8 cellular contexts compared by ENCODE assay signal in the genomic region with DNA sequence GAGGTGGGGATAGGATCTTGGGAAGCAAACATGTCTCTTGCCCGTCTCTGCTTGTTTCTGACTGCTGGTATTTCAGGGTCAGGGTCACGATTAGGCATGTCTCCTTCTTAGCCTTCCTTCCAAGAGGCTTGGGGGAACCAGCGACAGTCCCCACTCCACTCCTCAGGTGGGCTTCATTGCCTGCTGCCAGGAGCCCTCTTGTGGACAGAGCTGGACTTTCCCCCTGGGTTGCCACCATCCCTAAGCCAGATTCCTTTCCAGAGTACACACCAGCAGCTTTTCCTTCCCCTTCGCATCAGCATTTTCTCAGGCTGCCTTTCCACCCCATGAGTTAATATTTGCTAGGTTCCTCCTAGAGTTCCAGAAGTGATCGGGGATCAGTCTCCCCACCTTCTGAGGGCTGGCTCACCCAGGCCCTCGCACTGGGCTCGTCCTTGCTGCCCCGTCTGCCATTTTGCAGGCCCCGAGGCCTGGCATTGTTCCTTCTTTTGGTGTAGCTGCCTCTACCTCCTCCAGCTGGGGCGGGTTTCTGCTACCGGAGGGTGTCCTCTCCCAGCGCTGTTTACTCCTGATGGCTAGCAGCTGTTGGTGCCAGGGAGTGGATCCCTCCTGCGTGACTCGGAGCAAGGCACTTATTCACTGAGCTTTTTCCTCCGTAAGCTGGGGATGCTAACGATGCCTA. TPM values are rescaled to one million over a fixed set of nuclear protein-coding genes. Genes with fewer than 3 reads are reported as not detected.
DNase-seq lines count a peak whose midpoint lies in the region; ATAC-seq and TF ChIP-seq lines count a peak whose summit lies in the region.

No MANE protein-coding gene starts in this region.

- H3K79me2 ChIP-seq in KMS-11 (ENCODE audit: insufficient read depth, low read depth) (no peaks in the 10 kb centered on the region), PC-3 (ENCODE audit: low read length) (no peaks in the 10 kb centered on the region)

- no peaks in the 10 kb centered on the region for H3F3A ChIP-seq in PC-3 (ENCODE audit: low read length, unreplicated experiment)

- POLR2A ChIA-PET in PC-3 (lab: Charles Lee; ENCODE audit: unreplicated experiment): no interaction called here

- DNase-seq in EH (ENCODE audit: low read depth) (peak; percentile 74), PC-3 (peak; percentile 69), amniotic stem cell (lab: John Stamatoyannopoulos, UW) (peak; percentile 33), right atrium auricular region (ENCODE audit: low spot score) (peak; percentile 82), renal cortical epithelial cell (ENCODE audit: low read depth) (peak; percentile 62)

- H3K4me2 ChIP-seq in KMS-11 (no peak overlapping the region), PC-3 (ENCODE audit: low read length) (0 out of 2 replicates have a peak overlapping the region, but pooled peaks have one; percentile 16)

- TSS peak; percentile 14 for BruUV-seq in PC-3 (replicated peaks; lab: Mats Ljungman, UMichigan)

- H2AFZ ChIP-seq in KMS-11 (ENCODE audit: low read depth) (no peak overlapping the region), PC-3 (ENCODE audit: low read length) (no peak overlapping the region)

- no peaks in the 10 kb centered on the region for H3K9me2 ChIP-seq in PC-3 (replicated peaks; ENCODE audit: low read length)

- intact Hi-C loops in PC-3 (cut with micrococcal nuclease): loop anchor here (1.0 kb wide), 1 partner anchor 196 kb away; no protein-coding TSS in a partner anchor

- H3K4me1 ChIP-seq in KMS-11 (ENCODE audit: low read depth, poor library complexity, severe bottlenecking): peaks cover 60% of the 10 kb centered on the region
- peaks cover 29% of the 10 kb centered on the region for H3K4me1 ChIP-seq in PC-3 (ENCODE audit: insufficient read depth, low read length)
- H3K4me1 ChIP-seq in right atrium auricular region: peaks cover 0 to 17% of the 10 kb centered on the region in 2 donors

- CTCF ChIA-PET in PC-3 (lab: Charles Lee): interaction anchor here (0.6 to 1.8 kb wide), 5 partner anchors 13 to 208 kb away, joined by 3 to 14 read pairs (median 4); partner anchors contain the start of gene ACTL10

- ATAC-seq in PC-3 (peak; percentile 66), HG03097 (IDR thresholded peaks at IDR 0.05; ENCODE audit: low FRiP score, unreplicated experiment) (no peak), HG03439 (IDR thresholded peaks at IDR 0.05; ENCODE audit: unreplicated experiment) (no peak)

- H3K36me3 ChIP-seq in KMS-11 (ENCODE audit: insufficient read depth): no peaks in the 10 kb centered on the region
- no peaks in the 10 kb centered on the region; the same call in 1 of the 2 replicates for H3K36me3 ChIP-seq in PC-3 (ENCODE audit: low read depth, low read length)
- H3K36me3 ChIP-seq in right atrium auricular region: no peaks in the 10 kb centered on the region

- H3K27ac ChIP-seq in KMS-11 (no peak overlapping the region), PC-3 (ENCODE audit: low read length) (no peak overlapping the region), right atrium auricular region (no peak overlapping the region)

- H4K20me1 ChIP-seq in KMS-11 (ENCODE audit: insufficient read depth) (no peaks in the 10 kb centered on the region), PC-3 (ENCODE audit: low read length) (no peaks in the 10 kb centered on the region)

- TF ChIP-seq CTCF in KMS-11 (conservative IDR thresholded peaks at IDR 0.05; ENCODE audit: low read depth, low read length) (peak; percentile 85), PC-3 (conservative IDR thresholded peaks at IDR 0.05; ENCODE audit: low read depth, low read length) (peak; percentile 92), right atrium auricular region (IDR thresholded peaks at IDR 0.05) (peak; percentile 58 to 81)

- no peaks in the 10 kb centered on the region for H3K27me3 ChIP-seq in KMS-11 (ENCODE audit: insufficient read depth, low read depth)
- H3K27me3 ChIP-seq in PC-3 (ENCODE audit: low read length): no peaks in the 10 kb centered on the region
- H3K27me3 ChIP-seq in right atrium auricular region: no peaks in the 10 kb centered on the region

- H3K9me3 ChIP-seq in PC-3 (ENCODE audit: low read length) (no peaks in the 10 kb centered on the region), right atrium auricular region (no peaks in the 10 kb centered on the region)

- H3K4me3 ChIP-seq in KMS-11 (IDR thresholded peaks at IDR 0.05; ENCODE audit: insufficient read depth, low read depth, low read length) (no peak overlapping the region), PC-3 (ENCODE audit: low read length) (no peak overlapping the region), right atrium auricular region (no peak overlapping the region)

- H3K9ac ChIP-seq in KMS-11 (no peak overlapping the region), PC-3 (ENCODE audit: low read length) (no peak overlapping the region)

RNA-seq across cellular contexts. Expression of gene C20orf144, which starts 8.8 kb away (rescaled TPM):
- total RNA-seq in PC-3 (2014; rRNA removed): 0.17 TPM in 1 of 2 replicates, not detected in the other
- total RNA-seq in right atrium auricular region: not detected
- total RNA-seq in renal cortical epithelial cell: 0.35 TPM in 1 of 2 replicates, not detected in the other

RNA-seq across cellular contexts. Expression of gene ACTL10, which starts 13.4 kb away (rescaled TPM):
- 1.6 and 2.8 TPM in 2 replicates for total RNA-seq in PC-3 (2014; rRNA removed)
- under 1 TPM; 0.33 to 0.79 TPM for total RNA-seq in right atrium auricular region
- 2.8 and 4.2 TPM in 2 replicates for total RNA-seq in renal cortical epithelial cell

RNA-seq across cellular contexts. Expression of gene NECAB3, which starts 20.9 kb away (rescaled TPM):
- total RNA-seq in PC-3 (2014; rRNA removed): 41.2 and 43.5 TPM in 2 replicates
- total RNA-seq in right atrium auricular region: 10 to 100 TPM; 81.7 to 88.4 TPM
- total RNA-seq in renal cortical epithelial cell: 18.8 and 29.8 TPM in 2 replicates

RNA-seq across cellular contexts. Expression of gene E2F1, which starts 32.8 kb away (rescaled TPM):
- total RNA-seq in PC-3 (2014; rRNA removed) (63.7 and 72.2 TPM in 2 replicates), right atrium auricular region (under 1 TPM; 0.31 to 0.33 TPM), renal cortical epithelial cell (0.89 and 4.3 TPM in 2 replicates)
